ENCODE assay signal across 1 cellular context in genomic region chr2:168538133-168538532, GRCh38.
TF ChIP-seq lines count a peak whose summit lies in the region.

No MANE protein-coding gene starts in this region.

TF ChIP-seq in IMR-90, 13 proteins besides CTCF, POLR2A, EP300 and RAD21 (continued from another document):
- TF ChIP-seq ELK1 (IDR thresholded peaks at IDR 0.05; ENCODE audit: borderline replicate concordance, low read depth, low read length): no peak
- no peak for TF ChIP-seq MAFK (IDR thresholded peaks at IDR 0.05; ENCODE audit: low read depth, low read length)
- TF ChIP-seq BHLHE40 (IDR thresholded peaks at IDR 0.05; ENCODE audit: low read depth, low read length): no peak
- no peak for TF ChIP-seq RFX5 (IDR thresholded peaks at IDR 0.05; ENCODE audit: low read depth, low read length)
- no peak for TF ChIP-seq SMC3 (IDR thresholded peaks at IDR 0.05; ENCODE audit: low read depth, low read length)
- TF ChIP-seq CEBPB (IDR thresholded peaks at IDR 0.05; ENCODE audit: low read depth, low read length): no peak
- no peak for TF ChIP-seq FOS (IDR thresholded peaks at IDR 0.05; ENCODE audit: low read depth, low read length)
- TF ChIP-seq CHD1 (IDR thresholded peaks at IDR 0.05; ENCODE audit: low read depth, low read length): no peak
